27 cellular contexts compared by ENCODE assay signal in the genomic region with DNA sequence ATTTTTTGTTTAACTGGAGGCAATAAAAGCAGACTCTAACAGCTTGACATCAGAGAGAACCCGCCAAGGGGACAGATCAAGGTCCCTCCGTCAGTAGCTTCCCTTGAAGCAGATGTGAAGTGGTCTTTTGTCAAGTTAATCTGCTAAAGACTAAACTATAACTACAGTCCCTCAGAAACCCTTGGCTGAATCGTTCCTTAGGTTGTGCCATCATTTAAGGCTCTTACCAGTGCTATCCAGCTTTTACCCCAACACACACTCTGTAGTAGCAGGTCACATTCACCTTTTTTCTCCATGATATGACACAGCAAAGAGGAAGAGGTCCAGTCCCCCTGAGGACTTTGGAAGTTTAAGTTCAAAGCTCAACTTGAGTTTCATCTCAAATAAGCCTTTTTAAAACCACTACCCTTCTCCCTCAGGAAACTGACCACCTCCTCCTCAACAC. TPM values are rescaled to one million over a fixed set of nuclear protein-coding genes. Genes with fewer than 3 reads are reported as not detected.
DNase-seq lines count a peak whose midpoint lies in the region; ATAC-seq lines count a peak whose summit lies in the region.
"Had no signal": no experiment of that assay in that cellular context is flagged by ENCODE, and none has a peak within 500 bp of the region (broad histone marks: within the 10 kb centered on the region; RNA-seq: fewer than 3 reads in every experiment).

No MANE protein-coding gene starts in this region.

- H3K27me3 ChIP-seq in thymus (ENCODE audit: control insufficient read depth, insufficient read depth) = no peaks in the 10 kb centered on the region
- H3K27me3 ChIP-seq: dorsolateral prefrontal cortex, MG63, SJSA1, uterus had no signal

- H3K4me1 ChIP-seq in thymus (ENCODE audit: control insufficient read depth, insufficient read depth, low read length) = peaks cover 33% of the 10 kb centered on the region

- H3K36me3 ChIP-seq in thymus (ENCODE audit: control insufficient read depth, insufficient read depth) = peaks cover 6% of the 10 kb centered on the region
- H3K36me3 ChIP-seq: MG63, uterus had no signal

- DNase-seq in activated T-cell treated with anti-CD3 and anti-CD28 coated beads, Interleukin-2, amount 50 U/mL, for 72 hours = no peak
- DNase-seq in activated T-cell treated with anti-CD3 and anti-CD28 coated beads for 4 hours = no peak
- DNase-seq in NCI-H524 (lab: John Stamatoyannopoulos, UW) = peak; percentile 55 to 76
- no peak for DNase-seq in activated T-helper 1 cell treated with anti-CD3 and anti-CD28 coated beads, Interleukin-12 subunit alpha, Interleukin-12 subunit beta, Interleukin-2, Interleukin-4 antibody, amounts not matched to agents 30 ng/mL and 10 ng/mL and 1 ng/mL, durations not matched to agents 14 hours and 24 hours and 36 hours (ENCODE audit: low spot score)
- DNase-seq in 8988T = no peak
- DNase-seq in amygdala (lab: John Stamatoyannopoulos, UW) = no peak
- no peak for DNase-seq in T1000 (lab: John Stamatoyannopoulos, UW)
- DNase-seq: activated CD4-positive, alpha-beta T cell treated with anti-CD3 and anti-CD28 coated beads, Interleukin-2, amount 50 U/mL, for 48 hours; cerebellar nuclear complex; DMS53; dorsolateral prefrontal cortex; GDM1; GOT3; islet precursor cell; MG63; NCI-H146; NCI-H510A; retina; small intestine; stimulated activated CD4-positive, alpha-beta T cell treated with anti-CD3 and anti-CD28 coated beads, Interleukin-1b, Interleukin-23, amount 100 ng/mL, for 48 hours; T-helper 1 cell; uterus had no signal

- H3K4me3 Mint-ChIP-seq in activated T-cell treated with anti-CD3 and anti-CD28 coated beads, Interleukin-2, amount 50 U/mL, for 72 hours = peak overlapping the region in 1 of 2 donors; percentile 3
- H3K4me3 Mint-ChIP-seq in activated T-helper 1 cell treated with anti-CD3 and anti-CD28 coated beads, Interleukin-12 subunit alpha, Interleukin-12 subunit beta, Interleukin-2, Interleukin-4 antibody, amounts not matched to agents 30 ng/mL and 10 ng/mL and 1 ng/mL, durations not matched to agents 14 hours and 24 hours and 36 hours = no peak overlapping the region
- H3K4me3 Mint-ChIP-seq: natural killer cell treated with Interleukin-12 subunit alpha and Interleukin-12 subunit beta and Interleukin-15 and Interleukin-18, amount 100 ng/mL, for 72 hours had no signal

- 35% methylated on average over 3 of the region's 3 CpGs for WGBS in thymus

- peak overlapping the region; percentile 10 for H3K27ac Mint-ChIP-seq in activated T-cell treated with anti-CD3 and anti-CD28 coated beads, Interleukin-2, amount 50 U/mL, for 72 hours
- peak overlapping the region; percentile 59 for H3K27ac Mint-ChIP-seq in activated T-helper 1 cell treated with anti-CD3 and anti-CD28 coated beads, Interleukin-12 subunit alpha, Interleukin-12 subunit beta, Interleukin-2, Interleukin-4 antibody, amounts not matched to agents 30 ng/mL and 10 ng/mL and 1 ng/mL, durations not matched to agents 14 hours and 24 hours and 36 hours

- peaks cover 52% of the 10 kb centered on the region for H3K4me1 Mint-ChIP-seq in activated T-cell treated with anti-CD3 and anti-CD28 coated beads, Interleukin-2, amount 50 U/mL, for 72 hours (ENCODE audit: low read depth)
- H3K4me1 Mint-ChIP-seq in activated T-helper 1 cell treated with anti-CD3 and anti-CD28 coated beads, Interleukin-12 subunit alpha, Interleukin-12 subunit beta, Interleukin-2, Interleukin-4 antibody, amounts not matched to agents 30 ng/mL and 10 ng/mL and 1 ng/mL, durations not matched to agents 14 hours and 24 hours and 36 hours (ENCODE audit: low read depth) = peaks cover 22% of the 10 kb centered on the region

- H3K9me3 ChIP-seq in thymus (ENCODE audit: control insufficient read depth) = no peaks in the 10 kb centered on the region
- H3K9me3 ChIP-seq: MG63, SJSA1, uterus had no signal

- intact Hi-C loops in activated T-helper 1 cell treated with anti-CD3 and anti-CD28 coated beads, Interleukin-12 subunit alpha, Interleukin-12 subunit beta, Interleukin-2, Interleukin-4 antibody, amounts not matched to agents 30 ng/mL and 10 ng/mL and 1 ng/mL, durations not matched to agents 14 hours and 24 hours and 36 hours (cut with micrococcal nuclease) = loop anchor here (5.0 kb wide), 1 partner anchor 53 kb away; no protein-coding TSS in a partner anchor

- H3K9me3 Mint-ChIP-seq in activated T-cell treated with anti-CD3 and anti-CD28 coated beads, Interleukin-2, amount 50 U/mL, for 72 hours = no peaks in the 10 kb centered on the region
- no peaks in the 10 kb centered on the region for H3K9me3 Mint-ChIP-seq in activated T-helper 1 cell treated with anti-CD3 and anti-CD28 coated beads, Interleukin-12 subunit alpha, Interleukin-12 subunit beta, Interleukin-2, Interleukin-4 antibody, amounts not matched to agents 30 ng/mL and 10 ng/mL and 1 ng/mL, durations not matched to agents 14 hours and 24 hours and 36 hours
- H3K9me3 Mint-ChIP-seq: natural killer cell treated with Interleukin-12 subunit alpha and Interleukin-12 subunit beta and Interleukin-15 and Interleukin-18, amount 100 ng/mL, for 72 hours had no signal

- peaks cover 15 to 17% of the 10 kb centered on the region in 2 donors for H3K36me3 Mint-ChIP-seq in activated T-cell treated with anti-CD3 and anti-CD28 coated beads, Interleukin-2, amount 50 U/mL, for 72 hours (ENCODE audit: insufficient read depth in 2 of 2)
- H3K36me3 Mint-ChIP-seq in activated T-helper 1 cell treated with anti-CD3 and anti-CD28 coated beads, Interleukin-12 subunit alpha, Interleukin-12 subunit beta, Interleukin-2, Interleukin-4 antibody, amounts not matched to agents 30 ng/mL and 10 ng/mL and 1 ng/mL, durations not matched to agents 14 hours and 24 hours and 36 hours (ENCODE audit: low read depth) = peaks cover 43% of the 10 kb centered on the region

- ATAC-seq in activated T-cell treated with anti-CD3 and anti-CD28 coated beads, Interleukin-2, amount 50 U/mL, for 72 hours (replicated peaks in 1 of 2) = no peak
- ATAC-seq: natural killer cell treated with Interleukin-12 subunit alpha and Interleukin-12 subunit beta and Interleukin-15 and Interleukin-18, amount 100 ng/mL, for 72 hours had no signal

- H3K27me3 Mint-ChIP-seq in activated T-cell treated with anti-CD3 and anti-CD28 coated beads, Interleukin-2, amount 50 U/mL, for 72 hours (ENCODE audit: low read depth) = no peaks in the 10 kb centered on the region
- H3K27me3 Mint-ChIP-seq in activated T-helper 1 cell treated with anti-CD3 and anti-CD28 coated beads, Interleukin-12 subunit alpha, Interleukin-12 subunit beta, Interleukin-2, Interleukin-4 antibody, amounts not matched to agents 30 ng/mL and 10 ng/mL and 1 ng/mL, durations not matched to agents 14 hours and 24 hours and 36 hours (ENCODE audit: insufficient read depth) = no peaks in the 10 kb centered on the region
- H3K27me3 Mint-ChIP-seq: natural killer cell treated with Interleukin-12 subunit alpha and Interleukin-12 subunit beta and Interleukin-15 and Interleukin-18, amount 100 ng/mL, for 72 hours had no signal

- H3K4me3 ChIP-seq in thymus (ENCODE audit: low read length) = no peak overlapping the region
- H3K4me3 ChIP-seq: dorsolateral prefrontal cortex, MG63, SJSA1, uterus had no signal

- peak overlapping the region; percentile 42 for H3K27ac ChIP-seq in thymus (ENCODE audit: low read depth)
- H3K27ac ChIP-seq: C4-2B, SJSA1, uterus had no signal

RNA-seq across cellular contexts. Expression of a gene that starts 49.7 kb away (rescaled TPM):
- total RNA-seq in activated T-cell treated with anti-CD3 and anti-CD28 coated beads, Interleukin-2, amount 50 U/mL, for 72 hours = 10 to 100 TPM; 58.1 to 98.3 TPM
- 90.0 and 91.6 TPM in 2 replicates for total RNA-seq in activated T-helper 1 cell treated with anti-CD3 and anti-CD28 coated beads, Interleukin-12 subunit alpha, Interleukin-12 subunit beta, Interleukin-2, Interleukin-4 antibody, amounts not matched to agents 30 ng/mL and 10 ng/mL and 1 ng/mL, durations not matched to agents 14 hours and 24 hours and 36 hours
- 7.4 TPM for polyA plus RNA-seq in thymus

RNA-seq across cellular contexts. Expression of a gene that starts 59.8 kb away (rescaled TPM):
- 10 to 100 TPM; 49.9 to 55.7 TPM for total RNA-seq in activated T-cell treated with anti-CD3 and anti-CD28 coated beads, Interleukin-2, amount 50 U/mL, for 72 hours
- 58.3 and 62.1 TPM in 2 replicates for total RNA-seq in activated T-helper 1 cell treated with anti-CD3 and anti-CD28 coated beads, Interleukin-12 subunit alpha, Interleukin-12 subunit beta, Interleukin-2, Interleukin-4 antibody, amounts not matched to agents 30 ng/mL and 10 ng/mL and 1 ng/mL, durations not matched to agents 14 hours and 24 hours and 36 hours
- 38.6 TPM for polyA plus RNA-seq in thymus
- total RNA-seq: osteocyte had no signal

Comparison
In these comparisons a context has a peak if more than half of its experiments do, and no peak if none do; other contexts are left out.
1. DNase-seq: peak in NCI-H524 (2 of 2); none in activated T-cell treated with anti-CD3 and anti-CD28 coated beads, Interleukin-2, amount 50 U/mL, for 72 hours (0 of 2), activated T-cell treated with anti-CD3 and anti-CD28 coated beads for 4 hours (single experiment), activated T-helper 1 cell treated with anti-CD3 and anti-CD28 coated beads, Interleukin-12 subunit alpha, Interleukin-12 subunit beta, Interleukin-2, Interleukin-4 antibody, amounts not matched to agents 30 ng/mL and 10 ng/mL and 1 ng/mL, durations not matched to agents 14 hours and 24 hours and 36 hours (single experiment), 8988T (single experiment), amygdala (0 of 56) and T1000 (single experiment).